30 cellular contexts compared by ENCODE assay signal in the genomic region with DNA sequence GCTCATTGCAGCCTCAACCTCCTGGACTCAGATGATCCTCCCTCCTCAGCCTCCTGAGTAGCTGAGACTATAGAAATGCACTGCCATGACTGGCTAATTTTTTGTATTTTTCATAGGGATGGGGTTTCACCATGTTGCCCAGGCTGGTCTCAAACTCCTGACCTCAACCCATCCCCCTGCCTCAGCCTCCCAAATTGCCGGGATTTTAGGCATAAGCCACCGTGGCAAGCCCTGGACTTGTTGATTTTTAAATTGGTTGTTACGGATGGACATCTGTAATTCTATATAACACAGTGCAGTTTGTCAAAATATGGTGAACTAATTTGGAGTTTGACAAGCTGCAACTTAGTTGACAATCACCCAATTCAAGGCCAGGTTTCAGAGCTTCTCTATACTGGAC.
"Had no signal": no experiment of that assay in that cellular context is flagged by ENCODE, and none has a peak within 500 bp of the region (broad histone marks: within the 10 kb centered on the region; RNA-seq: fewer than 3 reads in every experiment).

No MANE protein-coding gene starts in this region.

- H3K4me3 ChIP-seq: adrenal gland, body of pancreas, colonic mucosa had no signal

- H3K9me3 Mint-ChIP-seq: activated CD4-positive, alpha-beta memory T cell treated with anti-CD3 and anti-CD28 coated beads for 36 hours; activated CD4-positive, alpha-beta T cell treated with anti-CD3 and anti-CD28 coated beads, Interleukin-2, amount 10 ng/mL, durations not matched to agents 24 days and 14 days; activated naive CD4-positive, alpha-beta T cell treated with anti-CD3 and anti-CD28 coated beads for 36 hours; activated naive CD4-positive, alpha-beta T cell treated with anti-CD3 and anti-CD28 coated beads, Interleukin-2, amount 50 U/mL, for 24 hours; activated naive CD8-positive, alpha-beta T cell treated with anti-CD3 and anti-CD28 coated beads for 36 hours; activated naive CD8-positive, alpha-beta T cell treated with anti-CD3 and anti-CD28 coated beads, Interleukin-2, amount 50 U/mL, for 24 hours; activated T-helper 1 cell treated with anti-CD3 and anti-CD28 coated beads, Interleukin-12 subunit alpha, Interleukin-12 subunit beta, Interleukin-2, Interleukin-4 antibody, amounts not matched to agents 30 ng/mL and 10 ng/mL and 1 ng/mL, durations not matched to agents 14 hours and 24 hours and 36 hours; activated T-helper 2 cell treated with anti-CD3 and anti-CD28 coated beads, Interferon-gamma antibody, Interleukin-2, Interleukin-4, amounts not matched to agents 10 μg/mL and 5 μg/mL and 100 μg/mL, durations not matched to agents 14 hours and 24 hours and 36 hours had no signal

- H3K9me3 ChIP-seq: adrenal gland, body of pancreas, colonic mucosa had no signal

- H3K27ac ChIP-seq: adrenal gland, body of pancreas, colonic mucosa, epithelial cell of prostate had no signal

- H3K4me3 Mint-ChIP-seq: activated CD4-positive, alpha-beta memory T cell treated with anti-CD3 and anti-CD28 coated beads for 36 hours; activated CD4-positive, alpha-beta T cell treated with anti-CD3 and anti-CD28 coated beads for 36 hours; activated CD4-positive, alpha-beta T cell treated with anti-CD3 and anti-CD28 coated beads, Interleukin-2, amount 10 ng/mL, durations not matched to agents 24 days and 14 days; activated CD8-positive, alpha-beta memory T cell treated with anti-CD3 and anti-CD28 coated beads, Interleukin-2, amount 10 ng/mL, durations not matched to agents 7 days and 5 days; activated CD8-positive, alpha-beta T cell treated with anti-CD3 and anti-CD28 coated beads, Interleukin-2, amount 10 ng/mL, durations not matched to agents 7 days and 5 days; activated naive CD4-positive, alpha-beta T cell treated with anti-CD3 and anti-CD28 coated beads for 36 hours; activated naive CD4-positive, alpha-beta T cell treated with anti-CD3 and anti-CD28 coated beads, Interleukin-2, amount 50 U/mL, for 24 hours; activated naive CD8-positive, alpha-beta T cell treated with anti-CD3 and anti-CD28 coated beads for 36 hours; activated naive CD8-positive, alpha-beta T cell treated with anti-CD3 and anti-CD28 coated beads, Interleukin-2, amount 50 U/mL, for 24 hours; activated T-helper 1 cell treated with anti-CD3 and anti-CD28 coated beads, Interleukin-12 subunit alpha, Interleukin-12 subunit beta, Interleukin-2, Interleukin-4 antibody, amounts not matched to agents 30 ng/mL and 10 ng/mL and 1 ng/mL, durations not matched to agents 14 hours and 24 hours and 36 hours had no signal

- H3K27ac Mint-ChIP-seq: activated CD4-positive, alpha-beta memory T cell treated with anti-CD3 and anti-CD28 coated beads for 36 hours; activated CD4-positive, alpha-beta T cell treated with anti-CD3 and anti-CD28 coated beads for 36 hours; activated CD4-positive, alpha-beta T cell treated with anti-CD3 and anti-CD28 coated beads, Interleukin-2, amount 10 ng/mL, durations not matched to agents 24 days and 14 days; activated CD8-positive, alpha-beta memory T cell treated with anti-CD3 and anti-CD28 coated beads, Interleukin-2, amount 10 ng/mL, durations not matched to agents 7 days and 5 days; activated CD8-positive, alpha-beta T cell treated with anti-CD3 and anti-CD28 coated beads, Interleukin-2, amount 10 ng/mL, durations not matched to agents 7 days and 5 days; activated naive CD4-positive, alpha-beta T cell treated with anti-CD3 and anti-CD28 coated beads for 36 hours; activated naive CD4-positive, alpha-beta T cell treated with anti-CD3 and anti-CD28 coated beads, Interleukin-2, amount 50 U/mL, for 24 hours; activated naive CD8-positive, alpha-beta T cell treated with anti-CD3 and anti-CD28 coated beads for 36 hours; activated naive CD8-positive, alpha-beta T cell treated with anti-CD3 and anti-CD28 coated beads, Interleukin-2, amount 50 U/mL, for 24 hours; activated T-helper 1 cell treated with anti-CD3 and anti-CD28 coated beads, Interleukin-12 subunit alpha, Interleukin-12 subunit beta, Interleukin-2, Interleukin-4 antibody, amounts not matched to agents 30 ng/mL and 10 ng/mL and 1 ng/mL, durations not matched to agents 14 hours and 24 hours and 36 hours; activated T-helper 2 cell treated with anti-CD3 and anti-CD28 coated beads, Interferon-gamma antibody, Interleukin-2, Interleukin-4, amounts not matched to agents 10 μg/mL and 5 μg/mL and 100 μg/mL, durations not matched to agents 14 hours and 24 hours and 36 hours had no signal

- H3K36me3 ChIP-seq: adrenal gland, colonic mucosa had no signal

- ATAC-seq: activated CD4-positive, alpha-beta T cell treated with anti-CD3 and anti-CD28 coated beads for 36 hours; activated CD8-positive, alpha-beta memory T cell treated with anti-CD3 and anti-CD28 coated beads, Interleukin-2, amount 10 ng/mL, durations not matched to agents 7 days and 5 days; activated CD8-positive, alpha-beta T cell treated with anti-CD3 and anti-CD28 coated beads, Interleukin-2, amount 10 ng/mL, durations not matched to agents 7 days and 5 days; activated naive CD8-positive, alpha-beta T cell treated with anti-CD3 and anti-CD28 coated beads, Interleukin-2, amount 50 U/mL, for 24 hours; body of pancreas had no signal

- H3K27me3 ChIP-seq: adrenal gland, body of pancreas, colonic mucosa had no signal

- H3K27me3 Mint-ChIP-seq: activated CD4-positive, alpha-beta memory T cell treated with anti-CD3 and anti-CD28 coated beads for 36 hours; activated CD4-positive, alpha-beta T cell treated with anti-CD3 and anti-CD28 coated beads for 36 hours; activated CD4-positive, alpha-beta T cell treated with anti-CD3 and anti-CD28 coated beads, Interleukin-2, amount 10 ng/mL, durations not matched to agents 24 days and 14 days; activated CD8-positive, alpha-beta memory T cell treated with anti-CD3 and anti-CD28 coated beads, Interleukin-2, amount 10 ng/mL, durations not matched to agents 7 days and 5 days; activated naive CD4-positive, alpha-beta T cell treated with anti-CD3 and anti-CD28 coated beads, Interleukin-2, amount 50 U/mL, for 24 hours; activated naive CD8-positive, alpha-beta T cell treated with anti-CD3 and anti-CD28 coated beads for 36 hours; activated naive CD8-positive, alpha-beta T cell treated with anti-CD3 and anti-CD28 coated beads, Interleukin-2, amount 50 U/mL, for 24 hours had no signal

- DNase-seq: activated CD4-positive, alpha-beta memory T cell treated with anti-CD3 and anti-CD28 coated beads for 36 hours; activated CD4-positive, alpha-beta T cell treated with anti-CD3 and anti-CD28 coated beads for 36 hours; activated CD4-positive, alpha-beta T cell treated with anti-CD3 and anti-CD28 coated beads, Interleukin-2, amount 10 ng/mL, durations not matched to agents 24 days and 14 days; activated CD4-positive, CD25-positive, alpha-beta regulatory T cell; activated CD4-positive, CD25-positive, alpha-beta regulatory T cell treated with anti-CD3 and anti-CD28 coated beads, Interleukin-2, amount 50 U/mL, for 72 hours; activated CD8-positive, alpha-beta memory T cell treated with anti-CD3 and anti-CD28 coated beads, Interleukin-2, amount 10 ng/mL, durations not matched to agents 7 days and 5 days; activated CD8-positive, alpha-beta memory T cell treated with anti-CD3 and anti-CD28 coated beads, Interleukin-2, amount 50 U/mL, for 4 hours; activated CD8-positive, alpha-beta T cell treated with anti-CD3 and anti-CD28 coated beads, Interleukin-2, amount 10 ng/mL, durations not matched to agents 7 days and 5 days; activated effector memory CD4-positive, alpha-beta T cell treated with anti-CD3 and anti-CD28 coated beads, Interleukin-2, amount 50 U/mL, for 16 hours; activated naive CD4-positive, alpha-beta T cell treated with anti-CD3 and anti-CD28 coated beads for 36 hours; activated naive CD8-positive, alpha-beta T cell treated with anti-CD3 and anti-CD28 coated beads for 36 hours; activated naive CD8-positive, alpha-beta T cell treated with anti-CD3 and anti-CD28 coated beads, Interleukin-2, amount 50 U/mL, for 24 hours; activated T-cell treated with anti-CD3 and anti-CD28 coated beads, Interleukin-2, amount 50 U/mL, for 1 hour; activated T-cell treated with anti-CD3 and anti-CD28 coated beads, Interleukin-2, amount 50 U/mL, for 48 hours; adrenal gland; amygdala; aorta; body of pancreas; caudate nucleus; cerebellar nuclear complex; colonic mucosa; effector CD8-positive, alpha-beta T cell; foreskin fibroblast; head of caudate nucleus; T-helper 1 cell; T-helper 2 cell had no signal

- H3K4me1 ChIP-seq: colonic mucosa had no signal
